In the genomic region with DNA sequence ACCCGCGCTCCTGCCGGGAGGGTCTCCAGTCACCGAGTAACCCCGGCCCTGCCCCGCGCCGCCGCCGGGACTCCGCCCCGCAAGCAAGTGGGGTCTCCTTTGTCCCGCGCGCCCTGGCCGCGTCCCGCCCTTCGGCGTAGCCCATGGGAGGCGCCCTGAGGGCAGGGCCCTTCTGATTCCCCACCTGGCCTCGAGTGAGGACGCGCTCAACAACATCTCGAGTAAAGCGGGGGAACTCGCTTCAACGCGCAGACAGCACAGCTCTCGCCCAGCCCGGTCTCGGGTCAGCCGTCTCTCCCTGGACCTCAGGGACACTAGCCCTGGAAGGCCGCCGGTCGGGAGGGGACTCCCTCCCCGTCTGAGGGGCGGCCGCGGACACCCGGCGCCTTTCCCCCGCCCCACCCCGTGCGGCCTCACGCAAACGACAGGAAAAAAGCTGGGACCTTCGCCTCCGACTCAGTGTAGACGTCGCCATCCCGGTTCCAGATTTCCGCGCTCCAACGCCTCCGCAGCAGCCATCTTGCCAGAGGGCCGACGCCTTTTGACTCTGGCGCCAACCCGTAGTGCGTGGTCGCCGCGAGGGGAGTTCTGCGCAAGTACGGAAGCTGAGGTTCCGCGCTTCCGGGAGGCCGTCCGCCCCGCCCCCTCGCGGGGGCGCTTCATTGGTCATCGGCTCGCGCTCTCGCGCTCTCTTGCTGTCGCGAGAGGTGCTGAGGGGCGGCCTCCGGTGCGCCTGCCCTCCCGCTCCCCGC, we compare ENCODE assay signal across 8 cellular contexts.
A peak's percentile ranks its signal among the peaks of the same experiment; 100 is the strongest.
DNase-seq lines count a peak whose midpoint lies in the region; ATAC-seq and TF ChIP-seq lines count a peak whose summit lies in the region.

No MANE protein-coding gene starts in this region.

- H3K27ac ChIP-seq in caudate nucleus (ENCODE audit: low read depth, low read length), result peak overlapping the region; percentile 82

- ATAC-seq in GM19035 (IDR thresholded peaks at IDR 0.05; ENCODE audit: unreplicated experiment) (peak; percentile 82), HG03280 (IDR thresholded peaks at IDR 0.05; ENCODE audit: unreplicated experiment) (peak; percentile 87)

- no peak for TF ChIP-seq CTCF in AG09319 (IDR thresholded peaks at IDR 0.05; ENCODE audit: low read depth, low read length)

- DNase-seq in AG09319 (ENCODE audit: extremely low read depth, low read depth) (peak; percentile 90), NCI-H345 (lab: John Stamatoyannopoulos, UW) (peak; percentile 98), caudate nucleus (lab: John Stamatoyannopoulos, UW) (peak in 60 of 61 donors; percentile 45 to 95 (median 89)), islet precursor cell (peak; percentile 98)
- peak; percentile 93 to 97 (median 96) for DNase-seq in activated CD4-positive, CD25-positive, alpha-beta regulatory T cell (lab: John Stamatoyannopoulos, UW)
- DNase-seq in stimulated activated CD4-positive, alpha-beta T cell treated with anti-CD3 and anti-CD28 coated beads, Interleukin-12 subunit alpha, Interleukin-12 subunit beta, amount 100 ng/mL, for 24 hours (ENCODE audit: low read depth in 2 of 2), result peak; percentile 93 to 94

Comparison
In these comparisons a context has a peak if more than half of its experiments do, and no peak if none do; other contexts are left out.
1. Peak in every context shown above with its lines: DNase-seq, ATAC-seq and H3K27ac ChIP-seq.